26 cellular contexts compared by ENCODE assay signal in genomic region chr12:49079796-49080195, GRCh38. TPM values are rescaled to one million over a fixed set of nuclear protein-coding genes. Genes with fewer than 3 reads are reported as not detected.
"Had no signal": no experiment of that assay in that cellular context is flagged by ENCODE, and none has a peak within 500 bp of the region (broad histone marks: within the 10 kb centered on the region; RNA-seq: fewer than 3 reads in every experiment).

No MANE protein-coding gene starts in this region.

- H3K27ac ChIP-seq: RWPE1 had no signal

- ATAC-seq: Panc1, PC-3, SK-N-SH treated with all-trans-retinoic acid at 6 μM for 48 hours had no signal

- DNase-seq: Karpas-422; KG1; MM.1S; MV-4-11; NCI-H1092; NCI-H1105 treated with DMSO at 0.1 percent for 48 hours; NCI-H1417 treated with DMSO at 0.1 percent for 48 hours; NCI-H146; NCI-H1694 treated with DMSO at 0.1 percent for 48 hours; NCI-H1930; NCI-H2081; NCI-H2107; NCI-H2171; NCI-H226; NCI-H446; NCI-H510A; NCI-H524 treated with DMSO at 0.1 percent for 48 hours; NCI-H774; NK-92 treated with Interleukin-12 subunit alpha and Interleukin-12 subunit beta, amount 100 ng/mL, for 24 hours; PC-3; SHP77; T-helper 1 cell had no signal

RNA-seq across cellular contexts. Expression of gene DHH, which starts 14.8 kb away (rescaled TPM):
- total RNA-seq: M059J had no signal
